26 cellular contexts compared by ENCODE assay signal in the genomic region with DNA sequence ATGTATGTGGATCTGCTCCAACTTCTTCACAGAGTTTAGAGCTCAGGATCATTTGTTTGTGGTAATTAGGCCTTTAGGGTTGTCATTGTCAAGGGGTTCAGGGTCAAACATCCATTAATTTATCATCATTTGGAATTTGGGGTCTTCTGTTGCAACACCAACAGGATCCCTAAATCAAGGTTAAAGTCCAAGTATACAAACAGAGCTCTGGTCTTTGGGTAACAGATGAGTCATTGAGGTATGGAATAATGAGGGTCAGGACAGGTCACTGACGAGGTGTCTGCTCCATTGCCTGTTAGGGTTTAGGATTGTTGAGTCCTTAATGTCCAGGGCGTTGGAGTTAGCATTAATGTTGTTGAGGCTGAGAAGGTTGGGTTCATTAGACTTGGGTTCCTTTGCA. TPM values are rescaled to one million over a fixed set of nuclear protein-coding genes. Genes with fewer than 3 reads are reported as not detected.
"Had no signal": no experiment of that assay in that cellular context is flagged by ENCODE, and none has a peak within 500 bp of the region (broad histone marks: within the 10 kb centered on the region; RNA-seq: fewer than 3 reads in every experiment).

No MANE protein-coding gene starts in this region.

- H3K4me3 ChIP-seq: K562, SJSA1, SK-N-MC had no signal

- H3K9ac ChIP-seq: KMS-11 had no signal

- DNase-seq: Kasumi-1, MV-4-11, NCI-H1048, NCI-H1105, NCI-H1417, NCI-H1436 treated with DMSO at 0.1 percent for 48 hours, NCI-H1694, NCI-H187 treated with DMSO at 0.1 percent for 48 hours, NCI-H2029 treated with DMSO at 0.1 percent for 48 hours, NCI-H2171 treated with DMSO at 0.1 percent for 48 hours, NCI-H345, NCI-H446 treated with DMSO at 0.1 percent for 48 hours, NCI-H510A treated with DMSO at 0.1 percent for 48 hours, NCI-H526, Right ventricle myocardium superior, RPMI8226, SIG-M5, SW 1271, T-helper 1 cell had no signal

- H3K36me3 ChIP-seq: SJSA1 had no signal

- H3K4me2 ChIP-seq: KMS-11 had no signal

- H3K4me1 ChIP-seq: SJSA1 had no signal

- FAIRE-seq: K562, RCC 7860 had no signal

- H3K4me3 Mint-ChIP-seq: IgD-negative memory B cell had no signal

- H3K27me3 ChIP-seq: SJSA1 had no signal

- H3K27ac ChIP-seq: KMS-11, SJSA1, SK-N-MC had no signal

- H3K36me3 Mint-ChIP-seq: IgD-negative memory B cell had no signal

- H3K27me3 Mint-ChIP-seq: IgD-negative memory B cell had no signal

- ATAC-seq: K562 had no signal

RNA-seq across cellular contexts. Expression of a gene that starts 47.6 kb away (rescaled TPM):
- total RNA-seq: K562, M059J, Right ventricle myocardium superior, SJSA1 had no signal
- polyA plus RNA-seq: K562 had no signal
